Comparison of ENCODE assay signal across 36 cellular contexts in genomic region chr2:79569048-79569447, GRCh38. TPM values are rescaled to one million over a fixed set of nuclear protein-coding genes. Genes with fewer than 3 reads are reported as not detected.
"Had no signal": no experiment of that assay in that cellular context is flagged by ENCODE, and none has a peak within 500 bp of the region (broad histone marks: within the 10 kb centered on the region; RNA-seq: fewer than 3 reads in every experiment).

No MANE protein-coding gene starts in this region.

- H3K9me3 ChIP-seq: MG63 had no signal

- H3K27ac ChIP-seq: KMS-11 had no signal

- H3K4me2 ChIP-seq: KMS-11 had no signal

- H3K4me3 ChIP-seq: MG63 had no signal

- DNase-seq: Karpas-422, Kasumi-1, KBM-7, KG1, MG63, MM.1S, MV-4-11, NCI-H1048, NCI-H1092, NCI-H1092 treated with DMSO at 0.1 percent for 48 hours, NCI-H1105, NCI-H1105 treated with DMSO at 0.1 percent for 48 hours, NCI-H1417, NCI-H1417 treated with DMSO at 0.1 percent for 48 hours, NCI-H1436, NCI-H1436 treated with DMSO at 0.1 percent for 48 hours, NCI-H146, NCI-H1694, NCI-H1694 treated with DMSO at 0.1 percent for 48 hours, NCI-H187, NCI-H187 treated with DMSO at 0.1 percent for 48 hours, NCI-H1930, NCI-H2029, NCI-H2029 treated with DMSO at 0.1 percent for 48 hours, NCI-H2081, NCI-H2081 treated with DMSO at 0.1 percent for 48 hours, NCI-H2107, NCI-H2171, NCI-H2171 treated with DMSO at 0.1 percent for 48 hours, NCI-H2227 treated with DMSO at 0.1 percent for 48 hours, NCI-H226, NCI-H345, NCI-H446, NCI-H446 treated with DMSO at 0.1 percent for 48 hours had no signal

- H3K27me3 ChIP-seq: MG63 had no signal

- H3K36me3 ChIP-seq: MG63 had no signal

- H3K9ac ChIP-seq: KMS-11 had no signal

RNA-seq across cellular contexts. Expression of gene CTNNA2, which starts 56.2 kb away (rescaled TPM):
- total RNA-seq: MCF 10A had no signal
